In the genomic region with DNA sequence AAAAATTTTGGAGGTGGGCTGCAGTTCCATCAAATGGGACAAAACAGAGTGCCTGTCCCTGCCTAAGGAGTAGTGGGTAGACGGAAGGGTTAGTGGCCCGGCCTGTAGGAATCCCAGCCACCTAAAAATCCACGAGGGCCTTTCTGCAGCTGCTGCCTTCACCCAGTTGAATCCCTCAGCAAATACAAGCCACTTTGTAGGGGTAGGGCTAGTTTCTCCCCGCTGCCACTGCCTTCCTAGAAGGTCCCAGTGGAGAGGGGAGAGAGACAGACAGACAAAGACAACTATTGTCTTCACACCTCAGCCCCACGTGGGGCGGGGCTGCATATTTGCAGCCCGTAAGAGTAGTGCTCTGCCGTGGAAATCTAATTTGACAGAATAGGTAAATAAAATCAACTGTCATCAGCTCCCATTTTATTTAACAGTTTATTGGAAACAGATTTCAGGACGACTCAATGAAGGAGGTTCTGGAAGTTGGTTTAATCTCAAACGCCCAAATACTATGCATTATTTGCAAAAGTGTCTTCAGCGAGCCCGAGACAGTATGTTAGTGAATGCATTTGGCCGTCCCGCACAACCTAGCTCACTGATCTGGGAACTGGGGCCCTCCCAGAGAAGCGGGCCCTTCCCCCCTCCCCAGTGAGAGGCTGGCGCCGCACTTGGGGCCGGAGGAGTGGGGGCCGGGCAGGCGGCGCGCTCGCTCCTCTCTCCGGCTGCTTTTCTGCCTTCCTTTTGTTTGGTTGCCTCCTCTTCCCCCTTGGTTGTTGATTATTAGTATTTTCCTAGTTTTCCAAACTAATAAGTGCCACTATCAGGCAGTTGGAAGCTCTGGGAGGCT, we compare ENCODE assay signal across 9 cellular contexts.
DNase-seq lines count a peak whose midpoint lies in the region; ATAC-seq and TF ChIP-seq lines count a peak whose summit lies in the region.
"Had no signal": no experiment of that assay in that cellular context is flagged by ENCODE, and none has a peak within 500 bp of the region (broad histone marks: within the 10 kb centered on the region; RNA-seq: fewer than 3 reads in every experiment).

No MANE protein-coding gene starts in this region.

- no peak overlapping the region for H2AFZ ChIP-seq in H9 (ENCODE audit: low read length)

- DNase-seq in H9 = peak; percentile 59
- peak; percentile 65 for DNase-seq in islet precursor cell
- DNase-seq in ecto neural progenitor cell (ENCODE audit: low spot score) = no peak
- no peak for DNase-seq in left colon
- no peak for DNase-seq in dedifferentiated amniotic fluid mesenchymal stem cell (ENCODE audit: extremely low spot score)
- DNase-seq in central memory CD4-positive, alpha-beta T cell = no peak
- DNase-seq: stimulated activated CD4-positive, alpha-beta T cell treated with anti-CD3 and anti-CD28 coated beads, Interleukin-4, amount 100 ng/mL, for 4 hours had no signal

- no peak overlapping the region for H4K8ac ChIP-seq in H9 (replicated peaks; ENCODE audit: insufficient read length, low read depth, low read length)

- peak overlapping the region; percentile 51 to 75 (median 67) for H3K4me3 ChIP-seq in skeletal muscle tissue (ENCODE audit: low read length in 3 of 3)

- H3K79me1 ChIP-seq in H9 (ENCODE audit: insufficient read depth, low read depth, low read length, poor library complexity, severe bottlenecking) = no peaks in the 10 kb centered on the region

- peak overlapping the region; percentile 10 to 75; a peak in 3 of 5 replicates for H3K4me3 Mint-ChIP-seq in H9
- H3K4me3 Mint-ChIP-seq in brain = peak overlapping the region; percentile 77 to 87 (median 84)

- no CpG with 5 or more reads among the region's 24 CpGs for WGBS in H9 (ENCODE audit: extremely low coverage, insufficient read length, low lambda C conversion rate)

- H3K27me3 Mint-ChIP-seq in H9 (ENCODE audit: low read depth) = peaks cover 100% of the 10 kb centered on the region
- H3K27me3 Mint-ChIP-seq in brain = peaks cover 100% of the 10 kb centered on the region

- no peak overlapping the region for H2BK12ac ChIP-seq in H9 (ENCODE audit: insufficient read length, low read depth, low read length)

- H3K23ac ChIP-seq in H9 (ENCODE audit: insufficient read length, low read depth, low read length) = no peak overlapping the region

- H2BK120ac ChIP-seq in H9 (ENCODE audit: low read depth, low read length, poor library complexity, severe bottlenecking) = no peak overlapping the region

- H3K56ac ChIP-seq in H9 (ENCODE audit: insufficient read length, low read depth, low read length) = no peak overlapping the region

- no peak overlapping the region for H2AK5ac ChIP-seq in H9 (ENCODE audit: insufficient read length, low read length)

- peaks cover 25 to 36% of the 10 kb centered on the region in 2 experiments for H3K4me1 Mint-ChIP-seq in H9
- H3K4me1 Mint-ChIP-seq in brain = peaks cover 49% of the 10 kb centered on the region

- no peaks in the 10 kb centered on the region; a peak in 1 of 7 replicates for H3K36me3 Mint-ChIP-seq in H9 (ENCODE audit: insufficient read depth in 1 of 3, low read depth in 3 of 3)
- no peaks in the 10 kb centered on the region for H3K36me3 Mint-ChIP-seq in brain

- no peak for TF ChIP-seq CTCF in H9 (conservative IDR thresholded peaks at IDR 0.05)
- no peak for TF ChIP-seq CTCF in brain (conservative IDR thresholded peaks at IDR 0.05)

- H3K36me3 ChIP-seq in skeletal muscle tissue (ENCODE audit: control insufficient read depth in 3 of 3, insufficient read depth in 3 of 3, low read length in 3 of 3) = no peaks in the 10 kb centered on the region

- H3K4me2 ChIP-seq in H9 (ENCODE audit: insufficient read depth, insufficient read length, low read length) = peak overlapping the region; percentile 85

- H3K27ac Mint-ChIP-seq in H9 (no peak overlapping the region), brain (peak overlapping the region in 3 of 5 experiments; percentile 20 to 31 (median 28))

- H3K27ac ChIP-seq in H9 (ENCODE audit: insufficient read length, low read depth, low read length) (no peak overlapping the region), skeletal muscle tissue (ENCODE audit: low read depth, low read length) (no peak overlapping the region)

- H3K79me2 ChIP-seq in H9 (ENCODE audit: insufficient read depth, low read length) = no peaks in the 10 kb centered on the region

- intact Hi-C loops in left colon (cut with DNase I, micrococcal nuclease) = no loop called here

- no peak overlapping the region for H3K4ac ChIP-seq in H9 (ENCODE audit: low read depth, low read length)

- H3K14ac ChIP-seq in H9 (ENCODE audit: insufficient read depth, low read length) = no peak overlapping the region; the same call in 1 of the 2 replicates

- H3K9me3 Mint-ChIP-seq in H9 = peaks cover 0 to 3% of the 10 kb centered on the region in 2 experiments; a peak in 1 of 5 replicates
- peaks cover 0 to 6% (median 0%) of the 10 kb centered on the region in 5 experiments for H3K9me3 Mint-ChIP-seq in brain

- H3K4me1 ChIP-seq in H9 (ENCODE audit: insufficient read depth, low read length) = peaks cover 6% of the 10 kb centered on the region
- H3K4me1 ChIP-seq in skeletal muscle tissue (ENCODE audit: control insufficient read depth in 3 of 3, insufficient read depth in 3 of 3, low read length in 3 of 3) = peaks cover 0 to 8% (median 3%) of the 10 kb centered on the region in 3 donors

- H4K20me1 ChIP-seq in H9 (ENCODE audit: control insufficient read depth, insufficient read depth, insufficient read length) = no peaks in the 10 kb centered on the region

- H3K23me2 ChIP-seq in H9 (ENCODE audit: insufficient read length, low read depth, low read length, poor library complexity, severe bottlenecking) = peaks cover 6% of the 10 kb centered on the region

- H2BK5ac ChIP-seq in H9 (ENCODE audit: insufficient read length, low read length) = no peak overlapping the region

- H4K91ac ChIP-seq in H9 (ENCODE audit: insufficient read length, low read depth, low read length) = no peak overlapping the region

- H3K9me3 ChIP-seq in H9 (ENCODE audit: control insufficient read depth, low read depth, low read length) (no peaks in the 10 kb centered on the region), skeletal muscle tissue (ENCODE audit: control insufficient read depth in 3 of 3, low read length in 3 of 3) (no peaks in the 10 kb centered on the region)

- no peak overlapping the region for H2BK15ac ChIP-seq in H9 (ENCODE audit: low read depth, low read length)

- H3K18ac ChIP-seq in H9 (ENCODE audit: insufficient read length, low read depth, low read length) = no peak overlapping the region

- no peak overlapping the region for H2BK20ac ChIP-seq in H9 (ENCODE audit: low read depth, low read length, poor library complexity, severe bottlenecking)

- no peak overlapping the region for H4K5ac ChIP-seq in H9 (ENCODE audit: insufficient read length, low read depth, low read length)

- H3K9ac ChIP-seq in H9 (ENCODE audit: extremely low read depth, insufficient read length, low read length) (no peak overlapping the region), skeletal muscle tissue (ENCODE audit: low read depth in 1 of 3, low read length in 3 of 3) (peak overlapping the region; percentile 33 to 74 (median 50))

- no peak for ATAC-seq in left colon

- H3T11ph ChIP-seq in H9 (ENCODE audit: low read length) = no peak overlapping the region

- H3K27me3 ChIP-seq in H9 (ENCODE audit: insufficient read depth, low read length) (peaks cover 80% of the 10 kb centered on the region), skeletal muscle tissue (ENCODE audit: control insufficient read depth in 3 of 3, insufficient read depth in 3 of 3, low read length in 3 of 3) (peaks cover 3 to 16% (median 12%) of the 10 kb centered on the region in 3 donors)

Comparison
In these comparisons a context has a peak if more than half of its experiments do, and no peak if none do; other contexts are left out.
1. DNase-seq: peak in H9 (single experiment) and islet precursor cell (single experiment); none in ecto neural progenitor cell (single experiment), left colon (0 of 2), dedifferentiated amniotic fluid mesenchymal stem cell (single experiment) and central memory CD4-positive, alpha-beta T cell (single experiment).
2. H3K27ac Mint-ChIP-seq: peak in brain (3 of 5); none in H9 (0 of 3).